ENCODE assay signal across 32 cellular contexts in the genomic region with DNA sequence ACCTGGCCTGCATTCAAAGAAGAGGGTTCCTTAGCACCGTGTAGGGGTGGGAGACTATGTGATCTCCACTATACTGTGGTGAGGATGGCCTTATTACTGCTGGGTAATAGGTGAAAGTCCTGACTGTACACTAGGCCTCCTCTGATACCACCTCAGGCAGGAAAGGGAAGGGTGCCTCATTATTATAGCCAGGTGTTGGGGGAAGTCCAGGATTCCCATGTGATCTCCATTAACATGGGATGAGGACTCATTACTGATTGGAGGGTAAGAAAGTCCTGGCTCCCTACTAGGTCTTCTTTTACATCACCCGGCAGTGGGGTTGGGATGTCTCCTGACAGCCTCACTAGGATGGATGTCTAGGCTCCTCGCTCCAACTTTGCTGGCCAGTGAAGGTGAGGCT.
"Had no signal": no experiment of that assay in that cellular context is flagged by ENCODE, and none has a peak within 500 bp of the region (broad histone marks: within the 10 kb centered on the region; RNA-seq: fewer than 3 reads in every experiment).

No MANE protein-coding gene starts in this region.

- ATAC-seq: gastrocnemius medialis; left cardiac atrium; natural killer cell treated with Interleukin-12 subunit alpha and Interleukin-12 subunit beta and Interleukin-15 and Interleukin-18, amount 100 ng/mL, for 72 hours; right lobe of liver; stimulated activated memory B cell treated with anti-CD40 and anti-IgM and Interleukin-4, amounts not matched to agents 10 μg/mL and 1 μg/mL and 100 μg/mL, for 72 hours; stimulated activated naive CD8-positive, alpha-beta T cell treated with anti-CD3 and anti-CD28 coated beads, Interleukin-15, amount 100 ng/mL, for 72 hours; T-helper 17 cell had no signal

- H3K27ac ChIP-seq: cardiac muscle cell, coronary artery, dorsolateral prefrontal cortex, gastrocnemius medialis, ovary, right lobe of liver, upper lobe of left lung, vagina had no signal

- H3K4me3 Mint-ChIP-seq: activated CD4-positive, alpha-beta memory T cell treated with anti-CD3 and anti-CD28 coated beads for 36 hours; activated CD4-positive, alpha-beta T cell treated with anti-CD3 and anti-CD28 coated beads, Interleukin-2, amount 10 ng/mL, durations not matched to agents 24 days and 14 days; activated naive CD4-positive, alpha-beta T cell treated with anti-CD3 and anti-CD28 coated beads, Interleukin-2, amount 10 ng/mL, durations not matched to agents 7 days and 5 days; activated T-helper 1 cell treated with anti-CD3 and anti-CD28 coated beads, Interleukin-12 subunit alpha, Interleukin-12 subunit beta, Interleukin-2, Interleukin-4 antibody, amounts not matched to agents 30 ng/mL and 10 ng/mL and 1 ng/mL, durations not matched to agents 14 hours and 24 hours and 36 hours; natural killer cell treated with Interleukin-12 subunit alpha and Interleukin-12 subunit beta and Interleukin-15 and Interleukin-18, amount 100 ng/mL, for 72 hours; stimulated activated memory B cell treated with anti-CD40 and anti-IgM and Interleukin-4, amounts not matched to agents 10 μg/mL and 1 μg/mL and 100 μg/mL, for 72 hours; stimulated activated naive CD8-positive, alpha-beta T cell treated with anti-CD3 and anti-CD28 coated beads, Interleukin-15, amount 100 ng/mL, for 72 hours; T-helper 17 cell had no signal

- H3K9me3 ChIP-seq: gastrocnemius medialis, ovary, right lobe of liver, upper lobe of left lung, vagina had no signal

- H3K27me3 Mint-ChIP-seq: activated CD4-positive, alpha-beta memory T cell treated with anti-CD3 and anti-CD28 coated beads for 36 hours; activated CD4-positive, alpha-beta T cell treated with anti-CD3 and anti-CD28 coated beads, Interleukin-2, amount 10 ng/mL, durations not matched to agents 24 days and 14 days; activated naive CD4-positive, alpha-beta T cell treated with anti-CD3 and anti-CD28 coated beads, Interleukin-2, amount 10 ng/mL, durations not matched to agents 7 days and 5 days; natural killer cell treated with Interleukin-12 subunit alpha and Interleukin-12 subunit beta and Interleukin-15 and Interleukin-18, amount 100 ng/mL, for 72 hours; progenitor cell of endocrine pancreas; stimulated activated memory B cell treated with anti-CD40 and anti-IgM and Interleukin-4, amounts not matched to agents 10 μg/mL and 1 μg/mL and 100 μg/mL, for 72 hours; stimulated activated naive CD8-positive, alpha-beta T cell treated with anti-CD3 and anti-CD28 coated beads, Interleukin-15, amount 100 ng/mL, for 72 hours; T-helper 17 cell had no signal

- H3K36me3 Mint-ChIP-seq: activated CD4-positive, alpha-beta memory T cell treated with anti-CD3 and anti-CD28 coated beads for 36 hours; activated naive CD4-positive, alpha-beta T cell treated with anti-CD3 and anti-CD28 coated beads, Interleukin-2, amount 10 ng/mL, durations not matched to agents 7 days and 5 days; natural killer cell treated with Interleukin-12 subunit alpha and Interleukin-12 subunit beta and Interleukin-15 and Interleukin-18, amount 100 ng/mL, for 72 hours; stimulated activated memory B cell treated with anti-CD40 and anti-IgM and Interleukin-4, amounts not matched to agents 10 μg/mL and 1 μg/mL and 100 μg/mL, for 72 hours had no signal

- H3K27ac Mint-ChIP-seq: activated CD4-positive, alpha-beta memory T cell treated with anti-CD3 and anti-CD28 coated beads for 36 hours; activated CD4-positive, alpha-beta T cell treated with anti-CD3 and anti-CD28 coated beads, Interleukin-2, amount 10 ng/mL, durations not matched to agents 24 days and 14 days; activated naive CD4-positive, alpha-beta T cell treated with anti-CD3 and anti-CD28 coated beads, Interleukin-2, amount 10 ng/mL, durations not matched to agents 7 days and 5 days; activated T-helper 1 cell treated with anti-CD3 and anti-CD28 coated beads, Interleukin-12 subunit alpha, Interleukin-12 subunit beta, Interleukin-2, Interleukin-4 antibody, amounts not matched to agents 30 ng/mL and 10 ng/mL and 1 ng/mL, durations not matched to agents 14 hours and 24 hours and 36 hours; natural killer cell treated with Interleukin-12 subunit alpha and Interleukin-12 subunit beta and Interleukin-15 and Interleukin-18, amount 100 ng/mL, for 72 hours; progenitor cell of endocrine pancreas; stimulated activated memory B cell treated with anti-CD40 and anti-IgM and Interleukin-4, amounts not matched to agents 10 μg/mL and 1 μg/mL and 100 μg/mL, for 72 hours; T-helper 17 cell had no signal

- H3K4me1 Mint-ChIP-seq: activated CD4-positive, alpha-beta T cell treated with anti-CD3 and anti-CD28 coated beads, Interleukin-2, amount 10 ng/mL, durations not matched to agents 24 days and 14 days; activated naive CD4-positive, alpha-beta T cell treated with anti-CD3 and anti-CD28 coated beads, Interleukin-2, amount 10 ng/mL, durations not matched to agents 7 days and 5 days; stimulated activated memory B cell treated with anti-CD40 and anti-IgM and Interleukin-4, amounts not matched to agents 10 μg/mL and 1 μg/mL and 100 μg/mL, for 72 hours; stimulated activated naive CD8-positive, alpha-beta T cell treated with anti-CD3 and anti-CD28 coated beads, Interleukin-15, amount 100 ng/mL, for 72 hours; T-helper 17 cell had no signal

- H3K36me3 ChIP-seq: cardiac muscle cell, gastrocnemius medialis, ovary, right lobe of liver, upper lobe of left lung, vagina had no signal

- H3K9me3 Mint-ChIP-seq: activated CD4-positive, alpha-beta memory T cell treated with anti-CD3 and anti-CD28 coated beads for 36 hours; activated CD4-positive, alpha-beta T cell treated with anti-CD3 and anti-CD28 coated beads, Interleukin-2, amount 10 ng/mL, durations not matched to agents 24 days and 14 days; activated naive CD4-positive, alpha-beta T cell treated with anti-CD3 and anti-CD28 coated beads, Interleukin-2, amount 10 ng/mL, durations not matched to agents 7 days and 5 days; activated T-helper 1 cell treated with anti-CD3 and anti-CD28 coated beads, Interleukin-12 subunit alpha, Interleukin-12 subunit beta, Interleukin-2, Interleukin-4 antibody, amounts not matched to agents 30 ng/mL and 10 ng/mL and 1 ng/mL, durations not matched to agents 14 hours and 24 hours and 36 hours had no signal

- DNase-seq: activated CD4-positive, alpha-beta memory T cell treated with anti-CD3 and anti-CD28 coated beads for 36 hours; activated CD4-positive, alpha-beta T cell treated with anti-CD3 and anti-CD28 coated beads, Interleukin-2, amount 10 ng/mL, durations not matched to agents 24 days and 14 days; activated CD4-positive, CD25-positive, alpha-beta regulatory T cell treated with anti-CD3 and anti-CD28 coated beads, Interleukin-2, amount 50 U/mL, for 72 hours; activated CD8-positive, alpha-beta memory T cell treated with anti-CD3 and anti-CD28 coated beads, Interleukin-2, amount 50 U/mL, for 4 hours; activated effector memory CD4-positive, alpha-beta T cell treated with anti-CD3 and anti-CD28 coated beads, Interleukin-2, amount 50 U/mL, for 16 hours; activated naive CD4-positive, alpha-beta T cell treated with anti-CD3 and anti-CD28 coated beads, Interleukin-2, amount 10 ng/mL, durations not matched to agents 7 days and 5 days; activated T-cell treated with anti-CD3 and anti-CD28 coated beads, Interleukin-2, amount 50 U/mL, for 1 hour; cerebellar nuclear complex; dorsolateral prefrontal cortex; effector memory CD4-positive, alpha-beta T cell; gastrocnemius medialis; glutamatergic neuron; islet precursor cell; left cardiac atrium; midbrain; ovary; right lobe of liver; stimulated activated CD4-positive, alpha-beta T cell treated with anti-CD3 and anti-CD28 coated beads, Interleukin-1b, Interleukin-23, amount 100 ng/mL, for 48 hours; stimulated activated CD4-positive, alpha-beta T cell treated with anti-CD3 and anti-CD28 coated beads, Interleukin-4, amount 100 ng/mL, for 4 hours; stimulated activated CD8-positive, alpha-beta memory T cell treated with anti-CD3 and anti-CD28 coated beads, Interleukin-4, amount 100 ng/mL, for 48 hours; stimulated activated naive CD8-positive, alpha-beta T cell treated with anti-CD3 and anti-CD28 coated beads, Interleukin-15, amount 100 ng/mL, for 72 hours; substantia nigra; T-helper 17 cell; upper lobe of left lung had no signal

- H3K4me3 ChIP-seq: cardiac muscle cell, coronary artery, dorsolateral prefrontal cortex, gastrocnemius medialis, ovary, right lobe of liver, skin epidermis, upper lobe of left lung, vagina had no signal

- H3K4me1 ChIP-seq: gastrocnemius medialis, right lobe of liver, upper lobe of left lung, vagina had no signal

- H3K27me3 ChIP-seq: cardiac muscle cell, dorsolateral prefrontal cortex, gastrocnemius medialis, ovary, right lobe of liver, upper lobe of left lung, vagina had no signal
